26 cellular contexts compared by ENCODE assay signal in genomic region chr15:57992761-57993295, GRCh38.
A peak's percentile ranks its signal among the peaks of the same experiment; 100 is the strongest.
DNase-seq lines count a peak whose midpoint lies in the region; ATAC-seq, FAIRE-seq and TF ChIP-seq lines count a peak whose summit lies in the region.
"Had no signal": no experiment of that assay in that cellular context is flagged by ENCODE, and none has a peak within 500 bp of the region (broad histone marks: within the 10 kb centered on the region; RNA-seq: fewer than 3 reads in every experiment).

No MANE protein-coding gene starts in this region.

- H3K27ac Mint-ChIP-seq in nephron, result peak overlapping the region; percentile 6 to 64 (median 39)
- H3K27ac Mint-ChIP-seq: CD14-positive monocyte; CD8-positive, alpha-beta memory T cell had no signal

- no peak for ATAC-seq in A549
- ATAC-seq in HG03571 (IDR thresholded peaks at IDR 0.05; ENCODE audit: unreplicated experiment), result no peak

- peaks cover 31% of the 10 kb centered on the region for H3K4me1 Mint-ChIP-seq in nephron
- H3K4me1 Mint-ChIP-seq: CD14-positive monocyte; CD8-positive, alpha-beta memory T cell had no signal

- no peak overlapping the region for H3K4me3 ChIP-seq in A549
- no peak overlapping the region for H3K4me3 ChIP-seq in choroid plexus epithelial cell (ENCODE audit: low read depth, low read length)
- H3K4me3 ChIP-seq: HAP-1 had no signal

- H3K36me3 Mint-ChIP-seq in nephron (ENCODE audit: low read depth), result peaks cover 84% of the 10 kb centered on the region
- H3K36me3 Mint-ChIP-seq: CD14-positive monocyte; CD8-positive, alpha-beta memory T cell had no signal

- no peak for TF ChIP-seq POLR2A in A549 (IDR thresholded peaks at IDR 0.05; ENCODE audit: low read length)

- WGBS in A549 (ENCODE audit: missing lambda C conversion rate), result 5% methylated on average over 6 of the region's 6 CpGs

- TF ChIP-seq EP300 in A549 (IDR thresholded peaks at IDR 0.05), result no peak

- H3K9me3 Mint-ChIP-seq in nephron, result no peaks in the 10 kb centered on the region

- FAIRE-seq in A549 (lab: Jason Lieb, UNC), result peak; percentile 32
- FAIRE-seq: GM12892, RCC 7860 had no signal

- TF ChIP-seq RAD21 in A549 (conservative IDR thresholded peaks at IDR 0.05 in 1 of 2, IDR thresholded peaks at IDR 0.05 in 1 of 2), result no peak

- H3K4me2 ChIP-seq in A549, result no peak overlapping the region
- H3K4me2 ChIP-seq: SK-N-SH had no signal

- no peaks in the 10 kb centered on the region for H3K4me1 ChIP-seq in A549
- H3K4me1 ChIP-seq: BE2C, HAP-1 had no signal

- POLR2A ChIA-PET in A549 (lab: Yijun Ruan, JAX), result no interaction called here

- no peaks in the 10 kb centered on the region for H3K9me3 ChIP-seq in A549
- H3K9me3 ChIP-seq: BE2C, HAP-1, SK-N-SH had no signal

- CTCF ChIA-PET in A549 (lab: Yijun Ruan, JAX), result interaction anchor here (0.6 to 1.9 kb wide), 4 partner anchors 17 to 78 kb away, joined by 3 to 7 read pairs (median 4); no protein-coding TSS in a partner anchor

- no peak overlapping the region for H3K27ac ChIP-seq in A549
- H3K27ac ChIP-seq: 22Rv1, HL-60 had no signal

- no peak for TF ChIP-seq CTCF in A549 (IDR thresholded peaks at IDR 0.05)
- TF ChIP-seq CTCF in choroid plexus epithelial cell (conservative IDR thresholded peaks at IDR 0.05; ENCODE audit: low read depth, low read length), result no peak
- TF ChIP-seq CTCF in nephron (IDR thresholded peaks at IDR 0.05; ENCODE audit: unreplicated experiment in 3 of 3), result no peak

- H3K4me3 Mint-ChIP-seq in nephron, result no peak overlapping the region
- H3K4me3 Mint-ChIP-seq: CD14-positive monocyte; CD8-positive, alpha-beta memory T cell had no signal

- DNase-seq in NCI-H1417 (lab: John Stamatoyannopoulos, UW) (peak in 2 of 3 experiments; percentile 31 to 72), NCI-H1417 treated with DMSO at 0.1 percent for 48 hours (lab: John Stamatoyannopoulos, UW) (no peak), A549 (ENCODE audit: low read depth in 1 of 2, low spot score in 1 of 2) (no peak), choroid plexus epithelial cell (ENCODE audit: low read depth) (peak; percentile 12), putamen (ENCODE audit: low spot score) (no peak), NCI-H1105 treated with DMSO at 0.1 percent for 48 hours (lab: John Stamatoyannopoulos, UW) (no peak)
- DNase-seq: ACHN; BE2C; CD8-positive, alpha-beta memory T cell; DMS 273 treated with DMSO at 0.1 percent for 48 hours; DMS79; EL; GF-D8; GOT3; Karpas-422; NCI-H1092 treated with DMSO at 0.1 percent for 48 hours; NCI-H526 treated with DMSO at 0.1 percent for 48 hours; SK-N-SH had no signal

- H3K27me3 Mint-ChIP-seq in nephron (ENCODE audit: low read depth), result peaks cover under 1% of the 10 kb centered on the region

TF ChIP-seq in A549, 52 proteins besides CTCF, POLR2A, EP300 and RAD21:
- no peak for TF ChIP-seq EHF (CRISPR knock-in tag; IDR thresholded peaks at IDR 0.05)
- TF ChIP-seq CBX2 (IDR thresholded peaks at IDR 0.05; ENCODE audit: borderline replicate concordance, low read depth), result no peak
- no peak for TF ChIP-seq USF2 (IDR thresholded peaks at IDR 0.05)
- TF ChIP-seq SREBF2 (IDR thresholded peaks at IDR 0.05), result no peak
- TF ChIP-seq MAZ (IDR thresholded peaks at IDR 0.05; ENCODE audit: borderline replicate concordance, low read depth, low read length), result no peak
- TF ChIP-seq PBX3 (IDR thresholded peaks at IDR 0.05), result no peak
- no peak for TF ChIP-seq FOSB (CRISPR knock-in tag; IDR thresholded peaks at IDR 0.05)
- TF ChIP-seq HMGXB4 (CRISPR knock-in tag; IDR thresholded peaks at IDR 0.05; ENCODE audit: borderline replicate concordance), result no peak
- no peak for TF ChIP-seq CBX8 (IDR thresholded peaks at IDR 0.05)
- no peak for TF ChIP-seq NPAS2 (CRISPR knock-in tag; IDR thresholded peaks at IDR 0.05; ENCODE audit: borderline replicate concordance)
- no peak for TF ChIP-seq TP53 (CRISPR knock-in tag; IDR thresholded peaks at IDR 0.05)
- TF ChIP-seq SMC3 (IDR thresholded peaks at IDR 0.05), result no peak

Comparison
In these comparisons a context has a peak if more than half of its experiments do, and no peak if none do; other contexts are left out.
1. DNase-seq: peak in NCI-H1417 (2 of 3) and choroid plexus epithelial cell (single experiment); none in NCI-H1417 treated with DMSO at 0.1 percent for 48 hours (single experiment), A549 (0 of 2), putamen (single experiment) and NCI-H1105 treated with DMSO at 0.1 percent for 48 hours (single experiment).